In genomic region chr3:23823620-23824019, GRCh38 we compare ENCODE assay signal across 32 cellular contexts.
"Had no signal": no experiment of that assay in that cellular context is flagged by ENCODE, and none has a peak within 500 bp of the region (broad histone marks: within the 10 kb centered on the region; RNA-seq: fewer than 3 reads in every experiment).

No MANE protein-coding gene starts in this region.

- H3K36me3 ChIP-seq: brain microvascular endothelial cell, pancreas, prostate gland, suprapubic skin, tibial nerve, WERI-Rb-1 had no signal

- H3K27me3 Mint-ChIP-seq: activated CD4-positive, alpha-beta T cell treated with anti-CD3 and anti-CD28 coated beads, Interleukin-2, amount 10 ng/mL, durations not matched to agents 7 days and 5 days; activated CD8-positive, alpha-beta T cell treated with anti-CD3 and anti-CD28 coated beads for 36 hours; activated T-helper 17 cell treated with anti-CD3 and anti-CD28 coated beads, Interleukin-2, amount 50 U/mL, for 72 hours; naive thymus-derived CD4-positive, alpha-beta T cell had no signal

- DNase-seq: activated CD4-positive, alpha-beta T cell treated with anti-CD3 and anti-CD28 coated beads for 1 hour; activated CD4-positive, alpha-beta T cell treated with anti-CD3 and anti-CD28 coated beads, Interleukin-2, amount 10 ng/mL, durations not matched to agents 7 days and 5 days; activated CD8-positive, alpha-beta T cell treated with anti-CD3 and anti-CD28 coated beads for 36 hours; activated gamma-delta T cell treated with Interleukin-2 at 50 U/mL for 16 hours; activated naive CD4-positive, alpha-beta T cell treated with anti-CD3 and anti-CD28 coated beads, Interleukin-2, amount 50 U/mL, for 16 hours; activated T-cell treated with anti-CD3 and anti-CD28 coated beads, Interleukin-2, amount 50 U/mL, for 4 hours; amniotic stem cell; brain microvascular endothelial cell; cortex of kidney; foreskin fibroblast; head of caudate nucleus; hippocampal formation; left cardiac atrium; midbrain; naive thymus-derived CD4-positive, alpha-beta T cell; pancreas; retina; stimulated activated CD4-positive, alpha-beta T cell treated with anti-CD3 and anti-CD28 coated beads, Interleukin-4, amount 100 ng/mL, for 24 hours; stomach; T-helper 9 cell; WERI-Rb-1 had no signal

- ATAC-seq: activated CD8-positive, alpha-beta T cell treated with anti-CD3 and anti-CD28 coated beads for 36 hours; activated T-cell treated with anti-CD3 and anti-CD28 coated beads, Interleukin-2, amount 50 U/mL, for 4 hours; activated T-helper 17 cell treated with anti-CD3 and anti-CD28 coated beads, Interleukin-2, amount 50 U/mL, for 72 hours; left cardiac atrium; naive thymus-derived CD4-positive, alpha-beta T cell; pancreas; sciatic nerve; stimulated activated effector memory CD8-positive, alpha-beta T cell treated with anti-CD3 and anti-CD28 coated beads, Interleukin-12 subunit alpha, Interleukin-12 subunit beta, amount 100 ng/mL, for 72 hours had no signal

- FAIRE-seq: astrocyte, endothelial cell of umbilical vein, keratinocyte, pancreas, TTC549 had no signal

- H3K9me3 ChIP-seq: pancreas, prostate gland, stomach, suprapubic skin, tibial nerve had no signal

- H3K27me3 ChIP-seq: brain microvascular endothelial cell, pancreas, stomach, suprapubic skin, tibial nerve had no signal

- H3K4me3 Mint-ChIP-seq: activated CD4-positive, alpha-beta T cell treated with anti-CD3 and anti-CD28 coated beads, Interleukin-2, amount 10 ng/mL, durations not matched to agents 7 days and 5 days; activated CD8-positive, alpha-beta T cell treated with anti-CD3 and anti-CD28 coated beads for 36 hours; activated T-cell treated with anti-CD3 and anti-CD28 coated beads, Interleukin-2, amount 50 U/mL, for 4 hours; activated T-helper 17 cell treated with anti-CD3 and anti-CD28 coated beads, Interleukin-2, amount 50 U/mL, for 72 hours; naive thymus-derived CD4-positive, alpha-beta T cell; stimulated activated effector memory CD8-positive, alpha-beta T cell treated with anti-CD3 and anti-CD28 coated beads, Interleukin-12 subunit alpha, Interleukin-12 subunit beta, amount 100 ng/mL, for 72 hours had no signal

- H3K27ac Mint-ChIP-seq: activated CD4-positive, alpha-beta T cell treated with anti-CD3 and anti-CD28 coated beads, Interleukin-2, amount 10 ng/mL, durations not matched to agents 7 days and 5 days; activated CD8-positive, alpha-beta T cell treated with anti-CD3 and anti-CD28 coated beads for 36 hours; activated T-helper 17 cell treated with anti-CD3 and anti-CD28 coated beads, Interleukin-2, amount 50 U/mL, for 72 hours; stimulated activated effector memory CD8-positive, alpha-beta T cell treated with anti-CD3 and anti-CD28 coated beads, Interleukin-12 subunit alpha, Interleukin-12 subunit beta, amount 100 ng/mL, for 72 hours had no signal

- H3K4me1 ChIP-seq: prostate gland had no signal

- H3K27ac ChIP-seq: brain microvascular endothelial cell, pancreas, prostate gland, stomach, suprapubic skin, tibial nerve, WERI-Rb-1 had no signal

- H3K4me3 ChIP-seq: pancreas, prostate gland, skin epidermis, stomach, suprapubic skin, tibial nerve had no signal

- H3K36me3 Mint-ChIP-seq: stimulated activated effector memory CD8-positive, alpha-beta T cell treated with anti-CD3 and anti-CD28 coated beads, Interleukin-12 subunit alpha, Interleukin-12 subunit beta, amount 100 ng/mL, for 72 hours had no signal

- H3K9me3 Mint-ChIP-seq: activated CD4-positive, alpha-beta T cell treated with anti-CD3 and anti-CD28 coated beads, Interleukin-2, amount 10 ng/mL, durations not matched to agents 7 days and 5 days; activated CD8-positive, alpha-beta T cell treated with anti-CD3 and anti-CD28 coated beads for 36 hours; activated T-cell treated with anti-CD3 and anti-CD28 coated beads, Interleukin-2, amount 50 U/mL, for 4 hours; activated T-helper 17 cell treated with anti-CD3 and anti-CD28 coated beads, Interleukin-2, amount 50 U/mL, for 72 hours; naive thymus-derived CD4-positive, alpha-beta T cell; stimulated activated effector memory CD8-positive, alpha-beta T cell treated with anti-CD3 and anti-CD28 coated beads, Interleukin-12 subunit alpha, Interleukin-12 subunit beta, amount 100 ng/mL, for 72 hours had no signal
